Comparison of ENCODE assay signal across 21 cellular contexts in the genomic region with DNA sequence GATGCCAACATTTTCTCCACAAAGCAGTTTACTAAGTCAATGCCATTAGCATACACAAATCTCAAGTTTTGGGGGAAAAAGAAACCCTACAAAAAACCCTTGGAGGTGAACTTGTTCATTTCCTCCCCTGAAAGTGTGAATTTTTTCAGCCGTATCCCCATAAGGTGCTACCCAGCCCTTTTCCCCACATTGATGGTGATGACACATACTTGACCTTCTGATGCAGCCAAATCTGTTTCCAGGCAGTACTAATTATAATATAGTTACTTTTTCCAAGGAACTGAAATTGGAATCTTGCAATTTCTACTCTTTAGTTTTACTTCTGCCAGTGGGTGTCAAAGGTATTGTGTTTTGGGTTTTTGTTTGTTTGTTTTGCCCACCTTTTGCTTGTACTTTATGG.
DNase-seq lines count a peak whose midpoint lies in the region; ATAC-seq, FAIRE-seq and TF ChIP-seq lines count a peak whose summit lies in the region.
"Had no signal": no experiment of that assay in that cellular context is flagged by ENCODE, and none has a peak within 500 bp of the region (broad histone marks: within the 10 kb centered on the region; RNA-seq: fewer than 3 reads in every experiment).

No MANE protein-coding gene starts in this region.

- intact Hi-C loops in activated CD4-positive, alpha-beta T cell treated with anti-CD3 and anti-CD28 coated beads for 36 hours (cut with DNase I, micrococcal nuclease): no loop called here
- intact Hi-C loops in A673 (cut with micrococcal nuclease; ENCODE audit: unreplicated experiment): no loop called here

- no peak for DNase-seq in activated CD4-positive, alpha-beta T cell treated with anti-CD3 and anti-CD28 coated beads for 36 hours
- DNase-seq in activated CD4-positive, alpha-beta T cell treated with anti-CD3 and anti-CD28 coated beads, Interleukin-2, amount 10 ng/mL, durations not matched to agents 7 days and 5 days: no peak
- DNase-seq in astrocyte (ENCODE audit: low read depth) (no peak), keratinocyte (ENCODE audit: low read depth, low spot score) (no peak), putamen (ENCODE audit: low spot score) (no peak), islet precursor cell (no peak), A673 (ENCODE audit: low spot score) (no peak)
- no peak for DNase-seq in stimulated activated naive CD4-positive, alpha-beta T cell (lab: John Stamatoyannopoulos, UW)
- DNase-seq: Calu3; CD4-positive, alpha-beta memory T cell; DMS53; NCI-H1436; NCI-H2029; NCI-H2171; NCI-H446; NK-92 treated with Interleukin-12 subunit alpha and Interleukin-12 subunit beta, amount 100 ng/mL, for 24 hours; RPMI8226 had no signal

- H3K27me3 ChIP-seq in astrocyte (ENCODE audit: insufficient read depth, low read length) (no peaks in the 10 kb centered on the region), keratinocyte (ENCODE audit: control insufficient read depth, extremely low read depth, insufficient read depth, low read length) (no peaks in the 10 kb centered on the region), A673 (replicated peaks; ENCODE audit: insufficient read depth, low read depth, low read length, poor library complexity) (no peaks in the 10 kb centered on the region)

- no peaks in the 10 kb centered on the region for H3K9me1 ChIP-seq in keratinocyte (ENCODE audit: control insufficient read depth, extremely low read depth, insufficient read depth, low read length)

- H3K9me3 ChIP-seq in astrocyte (ENCODE audit: insufficient read depth, low read depth, low read length): no peaks in the 10 kb centered on the region
- H3K9me3 ChIP-seq in keratinocyte (ENCODE audit: control insufficient read depth, low read depth, low read length): no peaks in the 10 kb centered on the region
- no peaks in the 10 kb centered on the region for H3K9me3 ChIP-seq in A673 (ENCODE audit: low read depth, low read length, poor library complexity, severe bottlenecking)
- H3K9me3 ChIP-seq: HAP-1 had no signal

- H3K36me3 ChIP-seq in astrocyte (ENCODE audit: insufficient read depth, low read length) (no peaks in the 10 kb centered on the region), keratinocyte (ENCODE audit: control insufficient read depth in 2 of 2, extremely low read depth in 1 of 2, insufficient read depth in 2 of 2, low read length in 2 of 2) (no peaks in the 10 kb centered on the region), A673 (ENCODE audit: insufficient read depth, low read length, poor library complexity, severe bottlenecking) (no peaks in the 10 kb centered on the region)
- H3K36me3 ChIP-seq: HAP-1 had no signal

- peaks cover 5% of the 10 kb centered on the region for H3K4me1 Mint-ChIP-seq in activated CD4-positive, alpha-beta T cell treated with anti-CD3 and anti-CD28 coated beads for 36 hours
- H3K4me1 Mint-ChIP-seq in activated CD4-positive, alpha-beta T cell treated with anti-CD3 and anti-CD28 coated beads, Interleukin-2, amount 10 ng/mL, durations not matched to agents 7 days and 5 days: no peaks in the 10 kb centered on the region
- peaks cover 12% of the 10 kb centered on the region for H3K4me1 Mint-ChIP-seq in astrocyte (ENCODE audit: low read depth, unreplicated experiment)
- H3K4me1 Mint-ChIP-seq: CD4-positive, alpha-beta memory T cell had no signal

- peak overlapping the region; percentile 33 for H3K9ac ChIP-seq in astrocyte (ENCODE audit: low read length)
- no peak overlapping the region for H3K9ac ChIP-seq in keratinocyte (ENCODE audit: control insufficient read depth, extremely low read depth, insufficient read depth, low read length)

- CTCF ChIA-PET in activated CD4-positive, alpha-beta T cell treated with anti-CD3 and anti-CD28 coated beads for 36 hours (lab: Charles Lee): interaction anchor here (0.6 to 0.7 kb wide), 2 partner anchors 11 to 202 kb away, joined by 3 read pairs; no protein-coding TSS in a partner anchor
- CTCF ChIA-PET in activated CD4-positive, alpha-beta T cell treated with anti-CD3 and anti-CD28 coated beads, Interleukin-2, amount 10 ng/mL, durations not matched to agents 7 days and 5 days (lab: Charles Lee): no interaction called here
- CTCF ChIA-PET in A673 (lab: Charles Lee): no interaction called here

- no peaks in the 10 kb centered on the region for H3K9me3 Mint-ChIP-seq in activated CD4-positive, alpha-beta T cell treated with anti-CD3 and anti-CD28 coated beads for 36 hours (ENCODE audit: low read depth)
- no peaks in the 10 kb centered on the region for H3K9me3 Mint-ChIP-seq in activated CD4-positive, alpha-beta T cell treated with anti-CD3 and anti-CD28 coated beads, Interleukin-2, amount 10 ng/mL, durations not matched to agents 7 days and 5 days
- H3K9me3 Mint-ChIP-seq in astrocyte (ENCODE audit: unreplicated experiment): no peaks in the 10 kb centered on the region
- H3K9me3 Mint-ChIP-seq: CD4-positive, alpha-beta memory T cell had no signal

- H3K4me2 ChIP-seq in astrocyte (ENCODE audit: low read length) (peak overlapping the region; percentile 9), keratinocyte (ENCODE audit: control insufficient read depth, extremely low read depth, insufficient read depth, low read depth, low read length) (peak overlapping the region; percentile 38)

- peaks cover 10% of the 10 kb centered on the region for H3K27me3 Mint-ChIP-seq in activated CD4-positive, alpha-beta T cell treated with anti-CD3 and anti-CD28 coated beads for 36 hours
- peaks cover 2% of the 10 kb centered on the region for H3K27me3 Mint-ChIP-seq in activated CD4-positive, alpha-beta T cell treated with anti-CD3 and anti-CD28 coated beads, Interleukin-2, amount 10 ng/mL, durations not matched to agents 7 days and 5 days
- no peaks in the 10 kb centered on the region for H3K27me3 Mint-ChIP-seq in astrocyte (ENCODE audit: low read depth, unreplicated experiment)

- H3K36me3 Mint-ChIP-seq in activated CD4-positive, alpha-beta T cell treated with anti-CD3 and anti-CD28 coated beads for 36 hours (ENCODE audit: low read depth): no peaks in the 10 kb centered on the region
- H3K36me3 Mint-ChIP-seq in activated CD4-positive, alpha-beta T cell treated with anti-CD3 and anti-CD28 coated beads, Interleukin-2, amount 10 ng/mL, durations not matched to agents 7 days and 5 days (ENCODE audit: low read depth): no peaks in the 10 kb centered on the region
- no peaks in the 10 kb centered on the region for H3K36me3 Mint-ChIP-seq in astrocyte (ENCODE audit: low read depth, unreplicated experiment)
- H3K36me3 Mint-ChIP-seq: CD4-positive, alpha-beta memory T cell had no signal

- FAIRE-seq in astrocyte (lab: Jason Lieb, UNC): no peak
- FAIRE-seq in keratinocyte (lab: Jason Lieb, UNC): no peak
- FAIRE-seq: K562 had no signal

- no peak for TF ChIP-seq CTCF in astrocyte (IDR thresholded peaks at IDR 0.05; ENCODE audit: insufficient read depth, low read depth, low read length)
- TF ChIP-seq CTCF in keratinocyte (optimal IDR thresholded peaks at IDR 0.05 in 1 of 3, IDR thresholded peaks at IDR 0.05 in 1 of 3, conservative IDR thresholded peaks at IDR 0.05 in 1 of 3; ENCODE audit: extremely low read depth in 1 of 3, insufficient read depth in 2 of 3, low read length in 3 of 3): no peak
- no peak for TF ChIP-seq CTCF in A673 (conservative IDR thresholded peaks at IDR 0.05; ENCODE audit: low read depth, low read length)

- H4K20me1 ChIP-seq in astrocyte (ENCODE audit: insufficient read depth, low read length) (no peaks in the 10 kb centered on the region), keratinocyte (ENCODE audit: control insufficient read depth, extremely low read depth, insufficient read depth, low read length) (no peaks in the 10 kb centered on the region)

- dilution Hi-C loops in keratinocyte (cut with MboI; ENCODE audit: extremely low pct_ligation_motif_present, low sequenced_read_pairs): no loop called here

- H3K79me2 ChIP-seq in astrocyte (ENCODE audit: insufficient read depth, low read length) (no peaks in the 10 kb centered on the region), keratinocyte (ENCODE audit: control insufficient read depth, insufficient read depth, low read length) (no peaks in the 10 kb centered on the region)

- POLR2A ChIA-PET in activated CD4-positive, alpha-beta T cell treated with anti-CD3 and anti-CD28 coated beads for 36 hours (lab: Charles Lee): no interaction called here
- POLR2A ChIA-PET in activated CD4-positive, alpha-beta T cell treated with anti-CD3 and anti-CD28 coated beads, Interleukin-2, amount 10 ng/mL, durations not matched to agents 7 days and 5 days (lab: Charles Lee): no interaction called here
- POLR2A ChIA-PET in A673 (lab: Charles Lee; ENCODE audit: low non-redundant PET): interaction anchor here (0.5 kb wide), 1 partner anchor 106 kb away, joined by 9 read pairs; no protein-coding TSS in a partner anchor

- H3K27ac ChIP-seq in astrocyte (ENCODE audit: low read depth, low read length): peak overlapping the region; percentile 54
- H3K27ac ChIP-seq in keratinocyte (ENCODE audit: control insufficient read depth, insufficient read depth, low read length): peak overlapping the region; percentile 7
- no peak overlapping the region for H3K27ac ChIP-seq in A673 (ENCODE audit: low read depth, low read length, poor library complexity, severe bottlenecking)
- H3K27ac ChIP-seq: 22Rv1, HL-60 had no signal

- peaks cover 12% of the 10 kb centered on the region for H3K4me1 ChIP-seq in astrocyte (ENCODE audit: insufficient read depth, low read length)
- H3K4me1 ChIP-seq in keratinocyte (ENCODE audit: control insufficient read depth, extremely low read depth, insufficient read depth, low read length): peaks cover 11% of the 10 kb centered on the region
- no peaks in the 10 kb centered on the region for H3K4me1 ChIP-seq in A673 (ENCODE audit: insufficient read depth, low read length, poor library complexity, severe bottlenecking)

- H3K4me3 Mint-ChIP-seq in activated CD4-positive, alpha-beta T cell treated with anti-CD3 and anti-CD28 coated beads for 36 hours: no peak overlapping the region
- H3K4me3 Mint-ChIP-seq in activated CD4-positive, alpha-beta T cell treated with anti-CD3 and anti-CD28 coated beads, Interleukin-2, amount 10 ng/mL, durations not matched to agents 7 days and 5 days: no peak overlapping the region
- H3K4me3 Mint-ChIP-seq in astrocyte (ENCODE audit: unreplicated experiment): no peak overlapping the region
- H3K4me3 Mint-ChIP-seq: CD4-positive, alpha-beta memory T cell had no signal

- no peak overlapping the region for H2AFZ ChIP-seq in astrocyte (ENCODE audit: low read depth, low read length)
- no peak overlapping the region for H2AFZ ChIP-seq in keratinocyte (ENCODE audit: control insufficient read depth, low read length)

- peak; percentile 19 for ATAC-seq in activated CD4-positive, alpha-beta T cell treated with anti-CD3 and anti-CD28 coated beads for 36 hours
- ATAC-seq: K562 had no signal

- no peak overlapping the region for H3K27ac Mint-ChIP-seq in activated CD4-positive, alpha-beta T cell treated with anti-CD3 and anti-CD28 coated beads for 36 hours
- no peak overlapping the region for H3K27ac Mint-ChIP-seq in activated CD4-positive, alpha-beta T cell treated with anti-CD3 and anti-CD28 coated beads, Interleukin-2, amount 10 ng/mL, durations not matched to agents 7 days and 5 days
- no peak overlapping the region for H3K27ac Mint-ChIP-seq in astrocyte (ENCODE audit: unreplicated experiment)
- H3K27ac Mint-ChIP-seq: CD4-positive, alpha-beta memory T cell had no signal

- no peak overlapping the region for H3K4me3 ChIP-seq in astrocyte (ENCODE audit: insufficient read depth, low read depth, low read length)
- H3K4me3 ChIP-seq in keratinocyte (ENCODE audit: control insufficient read depth in 2 of 3, extremely low read depth in 1 of 3, insufficient read depth in 2 of 3, low read depth in 1 of 3, low read length in 3 of 3): no peak overlapping the region
- H3K4me3 ChIP-seq in A673 (ENCODE audit: low read depth, low read length, poor library complexity, severe bottlenecking): no peak overlapping the region
- H3K4me3 ChIP-seq: HAP-1, K562 had no signal

- no TSS peak for BruUV-seq in A673 (replicated peaks; lab: Mats Ljungman, UMichigan)
